In genomic region chr19:47231215-47232054, GRCh38 we compare ENCODE assay signal across 8 cellular contexts. TPM values are rescaled to one million over a fixed set of nuclear protein-coding genes. Genes with fewer than 3 reads are reported as not detected.
DNase-seq lines count a peak whose midpoint lies in the region; ATAC-seq, FAIRE-seq and TF ChIP-seq lines count a peak whose summit lies in the region.

No MANE protein-coding gene starts in this region.

- intact Hi-C loops in esophagus muscularis mucosa (cut with DNase I) = no loop called here

- H3K36me3 ChIP-seq in OCI-LY1 (ENCODE audit: insufficient read depth, low read length) (no peaks in the 10 kb centered on the region), esophagus muscularis mucosa (no peaks in the 10 kb centered on the region), muscle layer of duodenum (ENCODE audit: control insufficient read depth in 1 of 2, insufficient read depth in 2 of 2, low read length in 2 of 2) (peaks cover 0 to 4% of the 10 kb centered on the region in 2 donors)

- no peaks in the 10 kb centered on the region for H3K9me3 ChIP-seq in OCI-LY1 (ENCODE audit: low read length)
- H3K9me3 ChIP-seq in esophagus muscularis mucosa = no peaks in the 10 kb centered on the region
- H3K9me3 ChIP-seq in muscle layer of duodenum (ENCODE audit: control insufficient read depth in 1 of 2, low read length in 2 of 2) = no peaks in the 10 kb centered on the region

- no peak overlapping the region for H2AFZ ChIP-seq in OCI-LY1 (ENCODE audit: low read length)

- peaks cover 14% of the 10 kb centered on the region; the same call in 1 of the 2 replicates for H3F3A ChIP-seq in OCI-LY1 (ENCODE audit: insufficient read depth, low read length)

- TF ChIP-seq POLR2A in GM12891 (IDR thresholded peaks at IDR 0.05; ENCODE audit: low read depth, low read length) (peak; percentile 84), esophagus muscularis mucosa (IDR thresholded peaks at IDR 0.05; ENCODE audit: low read depth) (no peak)

- H3K9ac ChIP-seq in OCI-LY1 (ENCODE audit: low read length) = peak overlapping the region; percentile 69

- peak; percentile 85 for FAIRE-seq in GM12891 (lab: Jason Lieb, UNC)

- H3K27me3 ChIP-seq in OCI-LY1 (ENCODE audit: insufficient read depth, low read length) (no peaks in the 10 kb centered on the region), esophagus muscularis mucosa (no peaks in the 10 kb centered on the region), muscle layer of duodenum (ENCODE audit: low read depth, low read length) (no peaks in the 10 kb centered on the region)

- H4K20me1 ChIP-seq in OCI-LY1 (ENCODE audit: insufficient read depth, low read length) = no peaks in the 10 kb centered on the region

- H3K4me3 Mint-ChIP-seq in activated T-cell treated with anti-CD3 and anti-CD28 coated beads, Interleukin-2, amount 50 U/mL, for 4 hours = peak overlapping the region; percentile 76

- peaks cover 29% of the 10 kb centered on the region for H3K4me1 Mint-ChIP-seq in activated T-cell treated with anti-CD3 and anti-CD28 coated beads, Interleukin-2, amount 50 U/mL, for 4 hours (ENCODE audit: low read depth)

- TF ChIP-seq EP300 in esophagus muscularis mucosa (IDR thresholded peaks at IDR 0.05) = no peak

- H3K4me3 ChIP-seq in OCI-LY1 (ENCODE audit: low read depth, low read length, poor library complexity, severe bottlenecking) (peak overlapping the region; percentile 95), esophagus muscularis mucosa (peak overlapping the region; percentile 67 to 99 (median 86)), muscle layer of duodenum (ENCODE audit: low read depth in 1 of 2, low read length in 2 of 2) (peak overlapping the region; percentile 62 to 95)

- 30% methylated on average over 5 of the region's 51 CpGs for WGBS in esophagus muscularis mucosa

- H3K27ac ChIP-seq in OCI-LY1 (ENCODE audit: low read depth, low read length, poor library complexity, severe bottlenecking) = peak overlapping the region; percentile 70
- peak overlapping the region; percentile 97 to 100 (median 98) for H3K27ac ChIP-seq in esophagus muscularis mucosa (replicated peaks in 1 of 4)
- peak overlapping the region; percentile 88 for H3K27ac ChIP-seq in muscle layer of duodenum (ENCODE audit: low read length)

- peak overlapping the region; percentile 83 for H3K4me2 ChIP-seq in OCI-LY1 (ENCODE audit: low read length)

- H3K4me1 ChIP-seq in OCI-LY1 (ENCODE audit: insufficient read depth, low read length, severe bottlenecking) (peaks cover 50% of the 10 kb centered on the region), esophagus muscularis mucosa (peaks cover 31 to 59% (median 58%) of the 10 kb centered on the region in 4 donors), muscle layer of duodenum (ENCODE audit: control insufficient read depth in 1 of 2, insufficient read depth in 2 of 2, low read length in 2 of 2) (peaks cover 11 to 23% of the 10 kb centered on the region in 2 donors)

- no peaks in the 10 kb centered on the region for H3K36me3 Mint-ChIP-seq in activated T-cell treated with anti-CD3 and anti-CD28 coated beads, Interleukin-2, amount 50 U/mL, for 4 hours (ENCODE audit: insufficient read depth)

- no peaks in the 10 kb centered on the region for H3K79me2 ChIP-seq in OCI-LY1 (ENCODE audit: insufficient read depth, low read length)

- TF ChIP-seq CTCF in OCI-LY1 (IDR thresholded peaks at IDR 0.05; ENCODE audit: low read length) (no peak), esophagus muscularis mucosa (IDR thresholded peaks at IDR 0.05) (no peak)

- DNase-seq in GM12891 (ENCODE audit: insufficient read length, low spot score) (peak; percentile 76), esophagus muscularis mucosa (ENCODE audit: extremely low spot score) (peak; percentile 93)
- peak; percentile 94 for DNase-seq in activated T-cell treated with anti-CD3 and anti-CD28 coated beads, Interleukin-2, amount 50 U/mL, for 4 hours
- DNase-seq in stimulated activated CD8-positive, alpha-beta memory T cell treated with anti-CD3 and anti-CD28 coated beads, Interleukin-7, amount 100 ng/mL, for 1 hour (ENCODE audit: low read depth in 2 of 2) = peak; percentile 82 to 89

- no peaks in the 10 kb centered on the region for H3K9me3 Mint-ChIP-seq in activated T-cell treated with anti-CD3 and anti-CD28 coated beads, Interleukin-2, amount 50 U/mL, for 4 hours

- no peaks in the 10 kb centered on the region for H3K9me2 ChIP-seq in OCI-LY1 (ENCODE audit: low read depth, low read length)

- ATAC-seq in HG02943 (IDR thresholded peaks at IDR 0.05; ENCODE audit: low read depth, unreplicated experiment) (peak; percentile 25), HG03460 (IDR thresholded peaks at IDR 0.05; ENCODE audit: unreplicated experiment) (no peak)
- ATAC-seq in activated T-cell treated with anti-CD3 and anti-CD28 coated beads, Interleukin-2, amount 50 U/mL, for 4 hours = peak; percentile 65 to 66

- no peaks in the 10 kb centered on the region for H3K27me3 Mint-ChIP-seq in activated T-cell treated with anti-CD3 and anti-CD28 coated beads, Interleukin-2, amount 50 U/mL, for 4 hours (ENCODE audit: low read depth)

TF ChIP-seq in GM12891, 5 proteins besides CTCF, POLR2A, EP300 and RAD21:
- TF ChIP-seq PAX5 (IDR thresholded peaks at IDR 0.05; ENCODE audit: insufficient read depth, low read length, severe bottlenecking) = peak; percentile 35
- no peak for TF ChIP-seq SPI1 (IDR thresholded peaks at IDR 0.05; ENCODE audit: low read depth, low read length)
- peak; percentile 56; the same call in 1 of the 2 replicates for TF ChIP-seq TAF1 (IDR thresholded peaks at IDR 0.05; ENCODE audit: low read depth, low read length)
- TF ChIP-seq POU2F2 (IDR thresholded peaks at IDR 0.05; ENCODE audit: low read depth, low read length) = no peak
- TF ChIP-seq POLR2AphosphoS5 (IDR thresholded peaks at IDR 0.05; ENCODE audit: low read depth, low read length) = peak; percentile 71

RNA-seq across cellular contexts. Expression of gene BBC3, which starts 0.4 kb away (rescaled TPM):
- polyA plus RNA-seq in GM12891 (2012; ENCODE audit: low read depth, missing spikeins) = 10.9 TPM
- 1 to 10 TPM; 4.4 to 6.0 (median 5.7) TPM for total RNA-seq in activated T-cell treated with anti-CD3 and anti-CD28 coated beads, Interleukin-2, amount 50 U/mL, for 4 hours
- 10 to 100 TPM in 2 of 4 donors, 1 to 10 TPM in 2; 5.0 to 21.3 (median 11.5) TPM for total RNA-seq in esophagus muscularis mucosa

RNA-seq across cellular contexts. Expression of gene CCDC9, which starts 24.9 kb away (rescaled TPM):
- polyA plus RNA-seq in GM12891 (2012; ENCODE audit: low read depth, missing spikeins) = 10.3 TPM
- total RNA-seq in activated T-cell treated with anti-CD3 and anti-CD28 coated beads, Interleukin-2, amount 50 U/mL, for 4 hours = 10 to 100 TPM; 24.0 to 34.5 (median 30.4) TPM
- 10 to 100 TPM; 22.4 to 30.6 (median 25.5) TPM for total RNA-seq in esophagus muscularis mucosa

RNA-seq across cellular contexts. Expression of gene INAFM1, which starts 43.2 kb away (rescaled TPM):
- polyA plus RNA-seq in GM12891 (2012; ENCODE audit: low read depth, missing spikeins) = 2.5 TPM
- total RNA-seq in activated T-cell treated with anti-CD3 and anti-CD28 coated beads, Interleukin-2, amount 50 U/mL, for 4 hours = 10 to 100 TPM in 2 of 3 donors, 1 to 10 TPM in 1; 9.9 to 10.1 (median 10.0) TPM
- total RNA-seq in esophagus muscularis mucosa = 10 to 100 TPM; 12.5 to 17.4 (median 16.9) TPM
